Comparison of ENCODE assay signal across 2 cellular contexts in the genomic region with DNA sequence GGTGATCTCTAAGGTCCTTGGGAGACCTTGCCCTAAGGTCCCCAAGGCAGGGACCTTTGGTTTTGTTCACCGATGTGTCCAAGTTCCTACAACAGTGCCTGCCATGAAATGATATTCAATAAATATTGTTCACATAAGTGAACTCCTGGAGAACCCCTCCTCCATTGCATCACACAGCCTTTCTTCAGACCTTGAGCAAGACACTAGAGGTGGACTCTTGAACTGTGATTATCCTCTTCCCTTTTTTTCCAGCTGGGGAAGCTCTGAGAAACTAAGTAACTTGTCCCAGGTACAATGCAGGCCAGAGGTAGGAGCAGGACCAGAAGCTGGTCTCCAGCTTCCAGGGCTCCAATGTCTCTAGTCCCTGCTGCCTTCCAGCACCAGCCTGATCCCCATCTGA.
TF ChIP-seq lines count a peak whose summit lies in the region.

No MANE protein-coding gene starts in this region.

TF ChIP-seq in WTC11, 78 proteins besides CTCF, POLR2A, EP300 and RAD21 (continued from another document):
- TF ChIP-seq, protein P1, sequence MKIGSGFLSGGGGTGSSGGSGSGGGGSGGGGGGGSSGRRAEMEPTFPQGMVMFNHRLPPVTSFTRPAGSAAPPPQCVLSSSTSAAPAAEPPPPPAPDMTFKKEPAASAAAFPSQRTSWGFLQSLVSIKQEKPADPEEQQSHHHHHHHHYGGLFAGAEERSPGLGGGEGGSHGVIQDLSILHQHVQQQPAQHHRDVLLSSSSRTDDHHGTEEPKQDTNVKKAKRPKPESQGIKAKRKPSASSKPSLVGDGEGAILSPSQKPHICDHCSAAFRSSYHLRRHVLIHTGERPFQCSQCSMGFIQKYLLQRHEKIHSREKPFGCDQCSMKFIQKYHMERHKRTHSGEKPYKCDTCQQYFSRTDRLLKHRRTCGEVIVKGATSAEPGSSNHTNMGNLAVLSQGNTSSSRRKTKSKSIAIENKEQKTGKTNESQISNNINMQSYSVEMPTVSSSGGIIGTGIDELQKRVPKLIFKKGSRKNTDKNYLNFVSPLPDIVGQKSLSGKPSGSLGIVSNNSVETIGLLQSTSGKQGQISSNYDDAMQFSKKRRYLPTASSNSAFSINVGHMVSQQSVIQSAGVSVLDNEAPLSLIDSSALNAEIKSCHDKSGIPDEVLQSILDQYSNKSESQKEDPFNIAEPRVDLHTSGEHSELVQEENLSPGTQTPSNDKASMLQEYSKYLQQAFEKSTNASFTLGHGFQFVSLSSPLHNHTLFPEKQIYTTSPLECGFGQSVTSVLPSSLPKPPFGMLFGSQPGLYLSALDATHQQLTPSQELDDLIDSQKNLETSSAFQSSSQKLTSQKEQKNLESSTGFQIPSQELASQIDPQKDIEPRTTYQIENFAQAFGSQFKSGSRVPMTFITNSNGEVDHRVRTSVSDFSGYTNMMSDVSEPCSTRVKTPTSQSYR (CRISPR knock-in tag; IDR thresholded peaks at IDR 0.05) = no peak
- TF ChIP-seq, protein P2, sequence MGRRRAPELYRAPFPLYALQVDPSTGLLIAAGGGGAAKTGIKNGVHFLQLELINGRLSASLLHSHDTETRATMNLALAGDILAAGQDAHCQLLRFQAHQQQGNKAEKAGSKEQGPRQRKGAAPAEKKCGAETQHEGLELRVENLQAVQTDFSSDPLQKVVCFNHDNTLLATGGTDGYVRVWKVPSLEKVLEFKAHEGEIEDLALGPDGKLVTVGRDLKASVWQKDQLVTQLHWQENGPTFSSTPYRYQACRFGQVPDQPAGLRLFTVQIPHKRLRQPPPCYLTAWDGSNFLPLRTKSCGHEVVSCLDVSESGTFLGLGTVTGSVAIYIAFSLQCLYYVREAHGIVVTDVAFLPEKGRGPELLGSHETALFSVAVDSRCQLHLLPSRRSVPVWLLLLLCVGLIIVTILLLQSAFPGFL (CRISPR knock-in tag; IDR thresholded peaks at IDR 0.05; ENCODE audit: borderline replicate concordance) = no peak
- no peak for TF ChIP-seq TEAD4 (CRISPR knock-in tag; IDR thresholded peaks at IDR 0.05)
- TF ChIP-seq, protein P3, sequence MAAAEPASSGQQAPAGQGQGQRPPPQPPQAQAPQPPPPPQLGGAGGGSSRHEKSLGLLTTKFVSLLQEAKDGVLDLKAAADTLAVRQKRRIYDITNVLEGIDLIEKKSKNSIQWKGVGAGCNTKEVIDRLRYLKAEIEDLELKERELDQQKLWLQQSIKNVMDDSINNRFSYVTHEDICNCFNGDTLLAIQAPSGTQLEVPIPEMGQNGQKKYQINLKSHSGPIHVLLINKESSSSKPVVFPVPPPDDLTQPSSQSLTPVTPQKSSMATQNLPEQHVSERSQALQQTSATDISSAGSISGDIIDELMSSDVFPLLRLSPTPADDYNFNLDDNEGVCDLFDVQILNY (CRISPR knock-in tag; IDR thresholded peaks at IDR 0.05) = no peak
- TF ChIP-seq RORB (CRISPR knock-in tag; IDR thresholded peaks at IDR 0.05) = no peak
- TF ChIP-seq GRHL2 (CRISPR knock-in tag; IDR thresholded peaks at IDR 0.05; ENCODE audit: insufficient replicate concordance, severe bottlenecking) = no peak
- TF ChIP-seq, protein P4, sequence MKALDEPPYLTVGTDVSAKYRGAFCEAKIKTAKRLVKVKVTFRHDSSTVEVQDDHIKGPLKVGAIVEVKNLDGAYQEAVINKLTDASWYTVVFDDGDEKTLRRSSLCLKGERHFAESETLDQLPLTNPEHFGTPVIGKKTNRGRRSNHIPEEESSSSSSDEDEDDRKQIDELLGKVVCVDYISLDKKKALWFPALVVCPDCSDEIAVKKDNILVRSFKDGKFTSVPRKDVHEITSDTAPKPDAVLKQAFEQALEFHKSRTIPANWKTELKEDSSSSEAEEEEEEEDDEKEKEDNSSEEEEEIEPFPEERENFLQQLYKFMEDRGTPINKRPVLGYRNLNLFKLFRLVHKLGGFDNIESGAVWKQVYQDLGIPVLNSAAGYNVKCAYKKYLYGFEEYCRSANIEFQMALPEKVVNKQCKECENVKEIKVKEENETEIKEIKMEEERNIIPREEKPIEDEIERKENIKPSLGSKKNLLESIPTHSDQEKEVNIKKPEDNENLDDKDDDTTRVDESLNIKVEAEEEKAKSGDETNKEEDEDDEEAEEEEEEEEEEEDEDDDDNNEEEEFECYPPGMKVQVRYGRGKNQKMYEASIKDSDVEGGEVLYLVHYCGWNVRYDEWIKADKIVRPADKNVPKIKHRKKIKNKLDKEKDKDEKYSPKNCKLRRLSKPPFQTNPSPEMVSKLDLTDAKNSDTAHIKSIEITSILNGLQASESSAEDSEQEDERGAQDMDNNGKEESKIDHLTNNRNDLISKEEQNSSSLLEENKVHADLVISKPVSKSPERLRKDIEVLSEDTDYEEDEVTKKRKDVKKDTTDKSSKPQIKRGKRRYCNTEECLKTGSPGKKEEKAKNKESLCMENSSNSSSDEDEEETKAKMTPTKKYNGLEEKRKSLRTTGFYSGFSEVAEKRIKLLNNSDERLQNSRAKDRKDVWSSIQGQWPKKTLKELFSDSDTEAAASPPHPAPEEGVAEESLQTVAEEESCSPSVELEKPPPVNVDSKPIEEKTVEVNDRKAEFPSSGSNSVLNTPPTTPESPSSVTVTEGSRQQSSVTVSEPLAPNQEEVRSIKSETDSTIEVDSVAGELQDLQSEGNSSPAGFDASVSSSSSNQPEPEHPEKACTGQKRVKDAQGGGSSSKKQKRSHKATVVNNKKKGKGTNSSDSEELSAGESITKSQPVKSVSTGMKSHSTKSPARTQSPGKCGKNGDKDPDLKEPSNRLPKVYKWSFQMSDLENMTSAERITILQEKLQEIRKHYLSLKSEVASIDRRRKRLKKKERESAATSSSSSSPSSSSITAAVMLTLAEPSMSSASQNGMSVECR (CRISPR knock-in tag; IDR thresholded peaks at IDR 0.05; ENCODE audit: borderline replicate concordance) = no peak
- no peak for TF ChIP-seq NFATC4 (CRISPR knock-in tag; IDR thresholded peaks at IDR 0.05)
- TF ChIP-seq, protein P5, sequence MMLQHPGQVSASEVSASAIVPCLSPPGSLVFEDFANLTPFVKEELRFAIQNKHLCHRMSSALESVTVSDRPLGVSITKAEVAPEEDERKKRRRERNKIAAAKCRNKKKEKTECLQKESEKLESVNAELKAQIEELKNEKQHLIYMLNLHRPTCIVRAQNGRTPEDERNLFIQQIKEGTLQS (CRISPR knock-in tag; conservative IDR thresholded peaks at IDR 0.05) = no peak
- no peak for TF ChIP-seq CREB1 (CRISPR knock-in tag; IDR thresholded peaks at IDR 0.05)
- TF ChIP-seq CBFB (CRISPR knock-in tag; IDR thresholded peaks at IDR 0.05; ENCODE audit: low read depth) = no peak
- TF ChIP-seq, protein P6, sequence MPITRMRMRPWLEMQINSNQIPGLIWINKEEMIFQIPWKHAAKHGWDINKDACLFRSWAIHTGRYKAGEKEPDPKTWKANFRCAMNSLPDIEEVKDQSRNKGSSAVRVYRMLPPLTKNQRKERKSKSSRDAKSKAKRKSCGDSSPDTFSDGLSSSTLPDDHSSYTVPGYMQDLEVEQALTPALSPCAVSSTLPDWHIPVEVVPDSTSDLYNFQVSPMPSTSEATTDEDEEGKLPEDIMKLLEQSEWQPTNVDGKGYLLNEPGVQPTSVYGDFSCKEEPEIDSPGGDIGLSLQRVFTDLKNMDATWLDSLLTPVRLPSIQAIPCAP (CRISPR knock-in tag; IDR thresholded peaks at IDR 0.05) = no peak
- no peak for TF ChIP-seq HMGA2 (CRISPR knock-in tag; IDR thresholded peaks at IDR 0.05)
TF ChIP-seq in WTC11: peak in this region for 0.

TF ChIP-seq in SK-N-SH, 30 proteins besides CTCF, POLR2A, EP300 and RAD21 (continued from another document):
- TF ChIP-seq NFIC (IDR thresholded peaks at IDR 0.05; ENCODE audit: borderline replicate concordance) (no peak), JUND (IDR thresholded peaks at IDR 0.05) (no peak), RCOR1 (IDR thresholded peaks at IDR 0.05; ENCODE audit: low read length) (no peak)
TF ChIP-seq in SK-N-SH: peak in this region for 0.
